ENCODE assay signal across 16 cellular contexts in the genomic region with DNA sequence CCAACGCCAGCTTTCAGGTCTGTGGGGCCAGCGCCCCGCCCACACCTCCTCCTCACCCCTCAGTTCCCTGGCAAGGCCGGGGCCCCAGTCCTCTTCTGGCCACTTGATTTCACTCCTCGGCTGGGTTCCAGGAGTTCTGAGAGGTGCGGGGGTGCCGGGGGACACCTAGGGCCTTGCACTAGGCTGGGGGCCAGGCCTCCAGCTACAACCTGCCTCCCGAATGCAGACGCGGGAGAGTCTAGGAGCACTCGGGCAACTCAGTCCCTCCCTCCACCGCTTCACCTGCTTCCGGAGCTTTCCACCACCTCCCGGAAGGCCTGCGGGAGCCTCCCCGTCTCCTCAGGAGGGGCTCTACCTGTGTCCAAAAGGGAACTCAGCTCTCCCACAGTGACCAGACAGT. TPM values are rescaled to one million over a fixed set of nuclear protein-coding genes. Genes with fewer than 3 reads are reported as not detected.
DNase-seq lines count a peak whose midpoint lies in the region; ATAC-seq and TF ChIP-seq lines count a peak whose summit lies in the region.
"Had no signal": no experiment of that assay in that cellular context is flagged by ENCODE, and none has a peak within 500 bp of the region (broad histone marks: within the 10 kb centered on the region; RNA-seq: fewer than 3 reads in every experiment).

No MANE protein-coding gene starts in this region.

- intact Hi-C loops in heart left ventricle (cut with DNase I) = no loop called here
- intact Hi-C loops in psoas muscle (cut with DNase I) = no loop called here

- no peaks in the 10 kb centered on the region for H3K9me3 Mint-ChIP-seq in mesothelial cell of epicardium
- H3K9me3 Mint-ChIP-seq: CD8-positive, alpha-beta T cell had no signal

- POLR2A ChIA-PET in GM10248 (lab: Yijun Ruan, JAX) = no interaction called here

- no peak for TF ChIP-seq POLR2A in heart left ventricle (IDR thresholded peaks at IDR 0.05)

- H3K9me3 ChIP-seq in right atrium auricular region = no peaks in the 10 kb centered on the region
- no peaks in the 10 kb centered on the region for H3K9me3 ChIP-seq in heart left ventricle
- H3K9me3 ChIP-seq in psoas muscle = no peaks in the 10 kb centered on the region

- H3K4me1 Mint-ChIP-seq in mesothelial cell of epicardium = no peaks in the 10 kb centered on the region

- ATAC-seq in heart left ventricle = no peak
- no peak for ATAC-seq in psoas muscle
- ATAC-seq in HG03280 (IDR thresholded peaks at IDR 0.05; ENCODE audit: unreplicated experiment) = no peak
- no peak for ATAC-seq in HG03196 (IDR thresholded peaks at IDR 0.05; ENCODE audit: unreplicated experiment)
- ATAC-seq: CD8-positive, alpha-beta T cell had no signal

- CTCF ChIA-PET in GM10248 (lab: Yijun Ruan, JAX) = interaction anchor here (1.0 to 1.5 kb wide), 3 partner anchors 13 to 43 kb away, joined by 3 to 7 read pairs (median 6); no protein-coding TSS in a partner anchor

- peaks cover 0 to 28% of the 10 kb centered on the region in 2 donors for H3K4me1 ChIP-seq in right atrium auricular region
- H3K4me1 ChIP-seq in heart left ventricle = no peaks in the 10 kb centered on the region
- peaks cover 10% of the 10 kb centered on the region for H3K4me1 ChIP-seq in psoas muscle

- H3K4me3 ChIP-seq in right atrium auricular region (no peak overlapping the region), heart left ventricle (no peak overlapping the region), psoas muscle (no peak overlapping the region)

- no peak overlapping the region for H3K4me3 Mint-ChIP-seq in mesothelial cell of epicardium
- H3K4me3 Mint-ChIP-seq: CD8-positive, alpha-beta T cell had no signal

- no peak for TF ChIP-seq CTCF in right atrium auricular region (IDR thresholded peaks at IDR 0.05)
- no peak for TF ChIP-seq CTCF in heart left ventricle (IDR thresholded peaks at IDR 0.05)
- no peak for TF ChIP-seq CTCF in psoas muscle (IDR thresholded peaks at IDR 0.05)
- TF ChIP-seq CTCF in GM10248 (IDR thresholded peaks at IDR 0.05; ENCODE audit: control extremely low read depth, extremely low read depth, low read depth, missing control alignments) = no peak
- no peak for TF ChIP-seq CTCF in mesothelial cell of epicardium (IDR thresholded peaks at IDR 0.05; ENCODE audit: unreplicated experiment)

- H3K27ac ChIP-seq in right atrium auricular region (peak overlapping the region; percentile 74 to 85), heart left ventricle (no peak overlapping the region), cingulate gyrus (ENCODE audit: low read depth, low read length) (peak overlapping the region; percentile 39), psoas muscle (peak overlapping the region; percentile 73)
- H3K27ac ChIP-seq: KMS-11 had no signal

- WGBS in heart left ventricle, 4 donors = 92 to 98% (median 94%) methylated on average over 7 to 16 of the region's 16 CpGs
- WGBS in psoas muscle, 3 donors = 77 to 93% (median 84%) methylated on average over 16 of the region's 16 CpGs

- peaks cover 52% of the 10 kb centered on the region for H3K36me3 ChIP-seq in right atrium auricular region
- peaks cover 0 to 71% (median 27%) of the 10 kb centered on the region in 9 donors for H3K36me3 ChIP-seq in heart left ventricle
- H3K36me3 ChIP-seq in psoas muscle (ENCODE audit: insufficient read depth in 1 of 2, low read depth in 1 of 2) = peaks cover 3 to 53% of the 10 kb centered on the region in 2 donors

- peaks cover 8% of the 10 kb centered on the region for H3K36me3 Mint-ChIP-seq in mesothelial cell of epicardium

- H3K27me3 ChIP-seq in right atrium auricular region (no peaks in the 10 kb centered on the region), heart left ventricle (no peaks in the 10 kb centered on the region), psoas muscle (ENCODE audit: insufficient read depth in 3 of 3, low read length in 2 of 3) (no peaks in the 10 kb centered on the region)

- DNase-seq in right atrium auricular region (ENCODE audit: low spot score) (no peak), heart left ventricle (no peak), psoas muscle (peak in 1 of 2 donors; percentile 55), GM10248 (ENCODE audit: extremely low spot score) (no peak), mesothelial cell of epicardium (ENCODE audit: low spot score in 2 of 2, unreplicated experiment in 2 of 2) (no peak)
- DNase-seq: CD8-positive, alpha-beta T cell; NCI-H1436; NCI-H2029; NCI-H2171 treated with DMSO at 0.1 percent for 48 hours; NCI-H446 treated with DMSO at 0.1 percent for 48 hours; OCI-M1; RPMI8226 had no signal

- H3K27me3 Mint-ChIP-seq in mesothelial cell of epicardium (ENCODE audit: low read depth) = no peaks in the 10 kb centered on the region

- no peak overlapping the region for H3K27ac Mint-ChIP-seq in mesothelial cell of epicardium
- H3K27ac Mint-ChIP-seq: CD8-positive, alpha-beta T cell had no signal

RNA-seq across cellular contexts. Expression of gene TNK2, which starts 35.6 kb away (rescaled TPM):
- total RNA-seq in right atrium auricular region (10 to 100 TPM; 26.5 to 38.6 TPM), heart left ventricle (10 to 100 TPM; 13.5 to 59.7 (median 28.7) TPM), psoas muscle (100 to 1,000 TPM in 1 of 4 donors, 10 to 100 TPM in 3; 41.7 to 322 (median 77.6) TPM), mesothelial cell of epicardium (45.8 to 49.1 TPM (median 47.6 TPM) in 3 replicates)
- polyA plus RNA-seq in heart left ventricle (10 to 100 TPM; 27.2 to 31.5 TPM), psoas muscle (10 to 100 TPM; 37.1 to 67.1 (median 52.2) TPM)

Comparison
In these comparisons a context has a peak if more than half of its experiments do, and no peak if none do; other contexts are left out.
1. H3K27ac ChIP-seq: peak in right atrium auricular region (2 of 2), cingulate gyrus (single experiment) and psoas muscle (single experiment); none in heart left ventricle (0 of 12).